In the genomic region with DNA sequence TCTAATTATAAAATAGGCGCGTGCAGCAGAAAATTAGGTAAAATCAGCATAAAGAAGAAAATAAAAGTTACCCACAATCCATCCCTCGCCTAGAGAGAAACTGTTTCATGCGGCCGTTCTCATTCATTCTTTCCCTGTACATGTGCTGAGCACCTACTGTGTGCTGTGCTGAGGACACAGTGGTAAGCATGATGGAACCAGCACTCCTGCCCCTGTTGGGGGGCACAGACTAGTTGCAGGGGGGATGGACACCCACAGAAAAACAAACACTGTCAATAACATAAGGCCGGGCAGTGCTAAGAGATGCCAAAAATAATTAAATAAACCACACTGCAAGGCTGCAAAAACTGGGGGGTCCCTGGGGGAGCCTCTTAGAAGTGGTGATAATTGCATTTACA, we compare ENCODE assay signal across 32 cellular contexts.
"Had no signal": no experiment of that assay in that cellular context is flagged by ENCODE, and none has a peak within 500 bp of the region (broad histone marks: within the 10 kb centered on the region; RNA-seq: fewer than 3 reads in every experiment).

No MANE protein-coding gene starts in this region.

- H3K27ac ChIP-seq: neutrophil, ovary, parathyroid adenoma, psoas muscle, skin epidermis, spleen, suprapubic skin, testis, tibial artery, transverse colon, upper lobe of right lung, uterus had no signal

- H3K79me2 ChIP-seq: parathyroid adenoma had no signal

- H3K27me3 Mint-ChIP-seq: progenitor cell of endocrine pancreas, type B pancreatic cell had no signal

- H3K4me3 ChIP-seq: ovary, psoas muscle, skin epidermis, smooth muscle cell, spleen, suprapubic skin, testis, tibial artery, transverse colon, upper lobe of right lung, uterus had no signal

- H3K27ac Mint-ChIP-seq: naive thymus-derived CD4-positive, alpha-beta T cell; natural killer cell; nephron; progenitor cell of endocrine pancreas; stimulated activated memory B cell treated with anti-CD40 and anti-IgM and Interleukin-4, amounts not matched to agents 10 μg/mL and 1 μg/mL and 100 μg/mL, for 72 hours; stimulated activated naive CD8-positive, alpha-beta T cell treated with anti-CD3 and anti-CD28 coated beads, Interleukin-15, amount 100 ng/mL, for 72 hours; type B pancreatic cell had no signal

- H3K9ac ChIP-seq: parathyroid adenoma had no signal

- H3K36me3 Mint-ChIP-seq: natural killer cell had no signal

- H3K9me3 Mint-ChIP-seq: stimulated activated naive CD8-positive, alpha-beta T cell treated with anti-CD3 and anti-CD28 coated beads, Interleukin-15, amount 100 ng/mL, for 72 hours; type B pancreatic cell had no signal

- DNase-seq: naive thymus-derived CD4-positive, alpha-beta T cell; natural killer cell; nucleus accumbens; ovary; posterior cingulate gyrus; right cardiac atrium; spleen; stimulated activated CD4-positive, alpha-beta T cell treated with anti-CD3 and anti-CD28 coated beads, Interleukin-12 subunit alpha, Interleukin-12 subunit beta, amount 100 ng/mL, for 4 hours; stimulated activated CD4-positive, alpha-beta T cell treated with anti-CD3 and anti-CD28 coated beads, Interleukin-1b, Interleukin-23, amount 100 ng/mL, for 48 hours; stimulated activated CD4-positive, alpha-beta T cell treated with anti-CD3 and anti-CD28 coated beads, Interleukin-4, amount 100 ng/mL, for 1 hour; stimulated activated CD4-positive, alpha-beta T cell treated with anti-CD3 and anti-CD28 coated beads, Interleukin-4, amount 100 ng/mL, for 4 hours; stimulated activated CD8-positive, alpha-beta memory T cell treated with anti-CD3 and anti-CD28 coated beads, Interleukin-4, amount 100 ng/mL, for 48 hours; stimulated activated naive CD4-positive, alpha-beta T cell; stimulated activated naive CD8-positive, alpha-beta T cell treated with anti-CD3 and anti-CD28 coated beads, Interleukin-15, amount 100 ng/mL, for 72 hours; stimulated activated naive CD8-positive, alpha-beta T cell treated with anti-CD3 and anti-CD28 coated beads, Interleukin-15, Interleukin-2, amounts not matched to agents 100 U/mL and 50 U/mL, for 24 hours; substantia nigra; testis; tibial artery; transverse colon; upper lobe of right lung; uterus had no signal

- H3K27me3 ChIP-seq: ovary, testis, tibial artery, uterus had no signal

- H3K36me3 ChIP-seq: neutrophil, ovary, spleen, suprapubic skin, tibial artery, transverse colon, upper lobe of right lung, uterus had no signal

- H3K4me2 ChIP-seq: smooth muscle cell had no signal

- H3K9me3 ChIP-seq: neutrophil, ovary, psoas muscle, spleen, suprapubic skin, testis, tibial artery, transverse colon, upper lobe of right lung, uterus had no signal

- H3K4me3 Mint-ChIP-seq: naive thymus-derived CD4-positive, alpha-beta T cell; natural killer cell; stimulated activated memory B cell treated with anti-CD40 and anti-IgM and Interleukin-4, amounts not matched to agents 10 μg/mL and 1 μg/mL and 100 μg/mL, for 72 hours; stimulated activated naive CD8-positive, alpha-beta T cell treated with anti-CD3 and anti-CD28 coated beads, Interleukin-15, amount 100 ng/mL, for 72 hours; type B pancreatic cell had no signal

- H2AFZ ChIP-seq: parathyroid adenoma had no signal

- ATAC-seq: naive thymus-derived CD4-positive, alpha-beta T cell; natural killer cell; psoas muscle; right cardiac atrium; sciatic nerve; stimulated activated memory B cell treated with anti-CD40 and anti-IgM and Interleukin-4, amounts not matched to agents 10 μg/mL and 1 μg/mL and 100 μg/mL, for 72 hours; stimulated activated naive CD8-positive, alpha-beta T cell treated with anti-CD3 and anti-CD28 coated beads, Interleukin-15, amount 100 ng/mL, for 72 hours; stimulated activated naive CD8-positive, alpha-beta T cell treated with anti-CD3 and anti-CD28 coated beads, Interleukin-15, Interleukin-2, amounts not matched to agents 100 U/mL and 50 U/mL, for 24 hours; upper lobe of right lung had no signal
